In genomic region chr4:98994474-98995182, GRCh38 we compare ENCODE assay signal across 8 cellular contexts. TPM values are rescaled to one million over a fixed set of nuclear protein-coding genes. Genes with fewer than 3 reads are reported as not detected.
A peak's percentile ranks its signal among the peaks of the same experiment; 100 is the strongest.
DNase-seq lines count a peak whose midpoint lies in the region; TF ChIP-seq lines count a peak whose summit lies in the region.

No MANE protein-coding gene starts in this region.

- H4K20me1 ChIP-seq in BLaER1 = peaks cover 29% of the 10 kb centered on the region
- H4K20me1 ChIP-seq in KMS-11 (ENCODE audit: insufficient read depth) = no peaks in the 10 kb centered on the region; the same call in 1 of the 2 replicates

- no peak overlapping the region for H3K18ac ChIP-seq in mesendoderm (ENCODE audit: low read length)

- H2BK120ac ChIP-seq in mesendoderm (ENCODE audit: low read depth, low read length) = no peak overlapping the region

- H3K4ac ChIP-seq in mesendoderm (ENCODE audit: low read depth, low read length) = no peak overlapping the region

- peaks cover 37% of the 10 kb centered on the region for H3K79me2 ChIP-seq in KMS-11 (ENCODE audit: insufficient read depth, low read depth)
- peaks cover 32% of the 10 kb centered on the region for H3K79me2 ChIP-seq in mesendoderm (ENCODE audit: control insufficient read depth, insufficient read depth, low read length)

- no peak overlapping the region for H2AK5ac ChIP-seq in mesendoderm (ENCODE audit: low read length)

- no CpG with 5 or more reads among the region's 17 CpGs for WGBS in mesendoderm (ENCODE audit: extremely low coverage, insufficient coverage, low lambda C conversion rate)

- no peak overlapping the region for H3K23ac ChIP-seq in mesendoderm (ENCODE audit: low read length)

- H2BK15ac ChIP-seq in mesendoderm (replicated peaks; ENCODE audit: low read depth) = no peak overlapping the region

- H3K79me1 ChIP-seq in mesendoderm (ENCODE audit: low read length) = no peaks in the 10 kb centered on the region

- TF ChIP-seq CTCF in KMS-11 (conservative IDR thresholded peaks at IDR 0.05; ENCODE audit: low read depth, low read length) = no peak; the same call in 1 of the 2 replicates
- no peak for TF ChIP-seq CTCF in breast epithelium (IDR thresholded peaks at IDR 0.05)

- peak overlapping the region; percentile 47 for H3K56ac ChIP-seq in mesendoderm (ENCODE audit: low read length)

- peaks cover 21% of the 10 kb centered on the region for H3K4me1 ChIP-seq in BLaER1
- H3K4me1 ChIP-seq in KMS-11 (ENCODE audit: low read depth, poor library complexity, severe bottlenecking) = peaks cover 20% of the 10 kb centered on the region
- no peaks in the 10 kb centered on the region for H3K4me1 ChIP-seq in breast epithelium
- no peaks in the 10 kb centered on the region for H3K4me1 ChIP-seq in mesendoderm (ENCODE audit: control insufficient read depth, low read depth, low read length)

- H3K27ac ChIP-seq in BLaER1 (peak overlapping the region; percentile 47; the same call in 1 of the 2 replicates), KMS-11 (peak overlapping the region; percentile 62), breast epithelium (peak overlapping the region; percentile 89 to 90), mesendoderm (ENCODE audit: low read depth, low read length) (peak overlapping the region; percentile 48)

- H3K4me3 ChIP-seq in BLaER1 (peak overlapping the region; percentile 62), KMS-11 (IDR thresholded peaks at IDR 0.05; ENCODE audit: insufficient read depth, low read depth, low read length) (no peak overlapping the region), breast epithelium (peak overlapping the region; percentile 90 to 98 (median 94)), mesendoderm (ENCODE audit: low read length) (no peak overlapping the region)

- no peak overlapping the region for H4K5ac ChIP-seq in mesendoderm (ENCODE audit: low read length)

- no peaks in the 10 kb centered on the region for H3K27me3 ChIP-seq in BLaER1
- H3K27me3 ChIP-seq in KMS-11 (ENCODE audit: insufficient read depth, low read depth) = no peaks in the 10 kb centered on the region
- H3K27me3 ChIP-seq in breast epithelium = no peaks in the 10 kb centered on the region
- H3K27me3 ChIP-seq in mesendoderm (ENCODE audit: insufficient read depth, low read length, poor library complexity) = no peaks in the 10 kb centered on the region

- TF ChIP-seq POLR2A in breast epithelium (IDR thresholded peaks at IDR 0.05) = no peak

- H3K4me2 ChIP-seq in BLaER1 (peak overlapping the region; percentile 78), KMS-11 (peak overlapping the region; percentile 87), mesendoderm (ENCODE audit: low read length) (peak overlapping the region; percentile 5)

- H3K36me3 ChIP-seq in BLaER1 (peaks cover 10% of the 10 kb centered on the region; the same call in 1 of the 2 replicates), KMS-11 (ENCODE audit: insufficient read depth) (no peaks in the 10 kb centered on the region), breast epithelium (no peaks in the 10 kb centered on the region), mesendoderm (ENCODE audit: control insufficient read depth, insufficient read depth, low read length) (no peaks in the 10 kb centered on the region)

- H3K9ac ChIP-seq in BLaER1 (peak overlapping the region; percentile 71), KMS-11 (peak overlapping the region; percentile 63), mesendoderm (ENCODE audit: low read length) (peak overlapping the region; percentile 31)

- H2AFZ ChIP-seq in KMS-11 (ENCODE audit: low read depth) = peak overlapping the region; percentile 99

- no peak overlapping the region for H2BK5ac ChIP-seq in mesendoderm (ENCODE audit: low read length)

- no peak overlapping the region for H4K8ac ChIP-seq in mesendoderm (ENCODE audit: low read depth, low read length)

- H3K9me3 ChIP-seq in BLaER1 = peaks cover 3% of the 10 kb centered on the region; the same call in 1 of the 2 replicates
- H3K9me3 ChIP-seq in breast epithelium = no peaks in the 10 kb centered on the region

- DNase-seq in breast epithelium (ENCODE audit: low spot score in 2 of 2) (no peak), mesendoderm (no peak), hepatic stellate cell (ENCODE audit: low spot score) (no peak), KG1 (lab: John Stamatoyannopoulos, UW) (no peak), NCI-H82 (lab: John Stamatoyannopoulos, UW) (no peak), NCI-H2081 treated with DMSO at 0.1 percent for 48 hours (lab: John Stamatoyannopoulos, UW) (no peak)

- intact Hi-C loops in breast epithelium (cut with DNase I; ENCODE audit: low total_unique reads) = loop anchor here (5.0 kb wide), 1 partner anchor 68 kb away; no protein-coding TSS in a partner anchor

RNA-seq across cellular contexts. Expression of gene METAP1, which starts 0.9 kb away (rescaled TPM):
- total RNA-seq in breast epithelium = 10 to 100 TPM; 22.9 to 54.2 (median 36.7) TPM
- 55.6 TPM for polyA plus RNA-seq in mesendoderm (2013, experiment 1 of 2)
- 55.1 TPM for polyA plus RNA-seq in mesendoderm (2013, experiment 2 of 2)

Comparison
In these comparisons a context has a peak if more than half of its experiments do, and no peak if none do; other contexts are left out.
1. H3K4me2 ChIP-seq: peak in every context shown above with its lines; median percentile 87 in KMS-11; 78 in BLaER1; 5 in mesendoderm.
2. H3K4me3 ChIP-seq: peak in BLaER1 (single experiment) and breast epithelium (3 of 3); none in KMS-11 (single experiment) and mesendoderm (single experiment).
3. Peak in every context shown above with its lines, with median percentiles within 50 percentile points of each other: H3K27ac ChIP-seq and H3K9ac ChIP-seq.